In genomic region chr4:39103291-39103690, GRCh38 we compare ENCODE assay signal across 16 cellular contexts. TPM values are rescaled to one million over a fixed set of nuclear protein-coding genes. Genes with fewer than 3 reads are reported as not detected.
A peak's percentile ranks its signal among the peaks of the same experiment; 100 is the strongest.
DNase-seq lines count a peak whose midpoint lies in the region; ATAC-seq and TF ChIP-seq lines count a peak whose summit lies in the region.
"Had no signal": no experiment of that assay in that cellular context is flagged by ENCODE, and none has a peak within 500 bp of the region (broad histone marks: within the 10 kb centered on the region; RNA-seq: fewer than 3 reads in every experiment).

No MANE protein-coding gene starts in this region.

- no TSS peak for BruUV-seq in OCI-LY7 (replicated peaks; lab: Mats Ljungman, UMichigan)

- no peaks in the 10 kb centered on the region for H3K4me1 Mint-ChIP-seq in stimulated activated naive CD8-positive, alpha-beta T cell treated with anti-CD3 and anti-CD28 coated beads, Interleukin-15, amount 100 ng/mL, for 72 hours
- peaks cover 3% of the 10 kb centered on the region for H3K4me1 Mint-ChIP-seq in activated T-helper 2 cell treated with anti-CD3 and anti-CD28 coated beads, Interferon-gamma antibody, Interleukin-2, Interleukin-4, amounts not matched to agents 10 μg/mL and 5 μg/mL and 100 μg/mL, durations not matched to agents 14 hours and 24 hours and 36 hours (ENCODE audit: low read depth)

- CTCF ChIA-PET in OCI-LY7 (lab: Charles Lee; ENCODE audit: unreplicated experiment), result no interaction called here

- H3K9me3 Mint-ChIP-seq in stimulated activated naive CD8-positive, alpha-beta T cell treated with anti-CD3 and anti-CD28 coated beads, Interleukin-15, amount 100 ng/mL, for 72 hours, result no peaks in the 10 kb centered on the region
- no peaks in the 10 kb centered on the region for H3K9me3 Mint-ChIP-seq in activated T-helper 2 cell treated with anti-CD3 and anti-CD28 coated beads, Interferon-gamma antibody, Interleukin-2, Interleukin-4, amounts not matched to agents 10 μg/mL and 5 μg/mL and 100 μg/mL, durations not matched to agents 14 hours and 24 hours and 36 hours

- ATAC-seq in stimulated activated naive CD8-positive, alpha-beta T cell treated with anti-CD3 and anti-CD28 coated beads, Interleukin-15, Interleukin-2, amounts not matched to agents 100 U/mL and 50 U/mL, for 24 hours, result peak; percentile 9
- no peak for ATAC-seq in stimulated activated naive CD8-positive, alpha-beta T cell treated with anti-CD3 and anti-CD28 coated beads, Interleukin-15, amount 100 ng/mL, for 72 hours
- no peak for ATAC-seq in left colon
- ATAC-seq in GM21619 (IDR thresholded peaks at IDR 0.05; ENCODE audit: unreplicated experiment), result no peak

- H3K4me3 ChIP-seq in OCI-LY7 (ENCODE audit: low read depth, low read length, poor library complexity, severe bottlenecking), result no peak overlapping the region
- H3K4me3 ChIP-seq: A549 had no signal

- no peak overlapping the region for H3K27ac Mint-ChIP-seq in stimulated activated naive CD8-positive, alpha-beta T cell treated with anti-CD3 and anti-CD28 coated beads, Interleukin-15, amount 100 ng/mL, for 72 hours
- peak overlapping the region; percentile 25 for H3K27ac Mint-ChIP-seq in activated T-helper 2 cell treated with anti-CD3 and anti-CD28 coated beads, Interferon-gamma antibody, Interleukin-2, Interleukin-4, amounts not matched to agents 10 μg/mL and 5 μg/mL and 100 μg/mL, durations not matched to agents 14 hours and 24 hours and 36 hours

- TF ChIP-seq CTCF in OCI-LY7 (conservative IDR thresholded peaks at IDR 0.05; ENCODE audit: low read length), result 0 out of 2 replicates have a peak, but pooled peaks have one; percentile 29

- H3K79me2 ChIP-seq in OCI-LY7 (ENCODE audit: insufficient read depth, low read depth, low read length), result no peaks in the 10 kb centered on the region

- DNase-seq in stimulated activated naive CD8-positive, alpha-beta T cell treated with anti-CD3 and anti-CD28 coated beads, Interleukin-15, Interleukin-2, amounts not matched to agents 100 U/mL and 50 U/mL, for 24 hours, result no peak
- DNase-seq in stimulated activated naive CD8-positive, alpha-beta T cell treated with anti-CD3 and anti-CD28 coated beads, Interleukin-15, amount 100 ng/mL, for 72 hours, result no peak
- DNase-seq in OCI-LY7 (ENCODE audit: low spot score), result peak; percentile 21
- DNase-seq in activated T-helper 2 cell treated with anti-CD3 and anti-CD28 coated beads, Interferon-gamma antibody, Interleukin-2, Interleukin-4, amounts not matched to agents 10 μg/mL and 5 μg/mL and 100 μg/mL, durations not matched to agents 14 hours and 24 hours and 36 hours (ENCODE audit: low spot score), result no peak
- DNase-seq in HUDEP-2 (lab: John Stamatoyannopoulos, UW; ENCODE audit: unreplicated experiment in 76 of 76), result no peak
- no peak for DNase-seq in left colon
- no peak for DNase-seq in NCI-H187 treated with DMSO at 0.1 percent for 48 hours (lab: John Stamatoyannopoulos, UW)
- DNase-seq: COR-L47, DMS153, NCI-H1105 treated with DMSO at 0.1 percent for 48 hours, NCI-H2029, NCI-H510A treated with DMSO at 0.1 percent for 48 hours, SHP77 treated with DMSO at 0.1 percent for 48 hours had no signal

- H2AFZ ChIP-seq in OCI-LY7 (ENCODE audit: low read length), result no peak overlapping the region

- intact Hi-C loops in OCI-LY7 (cut with micrococcal nuclease; ENCODE audit: unreplicated experiment) (no loop called here), left colon (cut with DNase I, micrococcal nuclease) (no loop called here)
- intact Hi-C loops in activated T-helper 2 cell treated with anti-CD3 and anti-CD28 coated beads, Interferon-gamma antibody, Interleukin-2, Interleukin-4, amounts not matched to agents 10 μg/mL and 5 μg/mL and 100 μg/mL, durations not matched to agents 14 hours and 24 hours and 36 hours (cut with micrococcal nuclease), result no loop called here

- no peaks in the 10 kb centered on the region for H3K9me3 ChIP-seq in OCI-LY7 (ENCODE audit: low read length)
- H3K9me3 ChIP-seq: A549 had no signal

- peaks cover 40% of the 10 kb centered on the region for H3K36me3 Mint-ChIP-seq in activated T-helper 2 cell treated with anti-CD3 and anti-CD28 coated beads, Interferon-gamma antibody, Interleukin-2, Interleukin-4, amounts not matched to agents 10 μg/mL and 5 μg/mL and 100 μg/mL, durations not matched to agents 14 hours and 24 hours and 36 hours (ENCODE audit: low read depth)

- H3K9me2 ChIP-seq in OCI-LY7 (ENCODE audit: insufficient read depth, low read length), result no peaks in the 10 kb centered on the region

- no peaks in the 10 kb centered on the region for H4K20me1 ChIP-seq in OCI-LY7 (ENCODE audit: insufficient read depth, low read length)

- no peaks in the 10 kb centered on the region for H3K4me1 ChIP-seq in OCI-LY7 (ENCODE audit: insufficient read depth, low read length, poor library complexity, severe bottlenecking)

- peaks cover 29% of the 10 kb centered on the region for H3K36me3 ChIP-seq in OCI-LY7 (ENCODE audit: insufficient read depth, low read length)

- no peak overlapping the region for H3K27ac ChIP-seq in OCI-LY7 (ENCODE audit: low read depth, low read length, poor library complexity, severe bottlenecking)
- H3K27ac ChIP-seq: A549, C4-2B had no signal

- no peak overlapping the region for H3K4me3 Mint-ChIP-seq in stimulated activated naive CD8-positive, alpha-beta T cell treated with anti-CD3 and anti-CD28 coated beads, Interleukin-15, amount 100 ng/mL, for 72 hours
- no peak overlapping the region for H3K4me3 Mint-ChIP-seq in activated T-helper 2 cell treated with anti-CD3 and anti-CD28 coated beads, Interferon-gamma antibody, Interleukin-2, Interleukin-4, amounts not matched to agents 10 μg/mL and 5 μg/mL and 100 μg/mL, durations not matched to agents 14 hours and 24 hours and 36 hours (ENCODE audit: low read depth)

- POLR2A ChIA-PET in OCI-LY7 (lab: Charles Lee), result interaction anchor here (0.6 to 1.3 kb wide), 4 partner anchors 16 to 226 kb away, joined by 3 to 5 read pairs (median 4); no protein-coding TSS in a partner anchor

- H3K27me3 Mint-ChIP-seq in stimulated activated naive CD8-positive, alpha-beta T cell treated with anti-CD3 and anti-CD28 coated beads, Interleukin-15, amount 100 ng/mL, for 72 hours, result no peaks in the 10 kb centered on the region
- H3K27me3 Mint-ChIP-seq in activated T-helper 2 cell treated with anti-CD3 and anti-CD28 coated beads, Interferon-gamma antibody, Interleukin-2, Interleukin-4, amounts not matched to agents 10 μg/mL and 5 μg/mL and 100 μg/mL, durations not matched to agents 14 hours and 24 hours and 36 hours (ENCODE audit: low read depth), result no peaks in the 10 kb centered on the region

- no peak overlapping the region for H3K4me2 ChIP-seq in OCI-LY7 (ENCODE audit: low read length)
- H3K4me2 ChIP-seq: A549 had no signal

RNA-seq across cellular contexts. Expression of gene KLHL5, which starts 41.3 kb away (rescaled TPM):
- 34.4 and 47.5 TPM in 2 replicates for total RNA-seq in OCI-LY7 (2014; rRNA removed; shearing (Covaris generic))
- 59.8 and 69.8 TPM in 2 replicates for total RNA-seq in OCI-LY7 (2022)
- 30.1 and 32.2 TPM in 2 replicates for total RNA-seq in activated T-helper 2 cell treated with anti-CD3 and anti-CD28 coated beads, Interferon-gamma antibody, Interleukin-2, Interleukin-4, amounts not matched to agents 10 μg/mL and 5 μg/mL and 100 μg/mL, durations not matched to agents 14 hours and 24 hours and 36 hours
- total RNA-seq in left colon, result 10 to 100 TPM in 1 of 2 donors, 1 to 10 TPM in 1; 2.7 to 13.1 TPM
